In the genomic region with DNA sequence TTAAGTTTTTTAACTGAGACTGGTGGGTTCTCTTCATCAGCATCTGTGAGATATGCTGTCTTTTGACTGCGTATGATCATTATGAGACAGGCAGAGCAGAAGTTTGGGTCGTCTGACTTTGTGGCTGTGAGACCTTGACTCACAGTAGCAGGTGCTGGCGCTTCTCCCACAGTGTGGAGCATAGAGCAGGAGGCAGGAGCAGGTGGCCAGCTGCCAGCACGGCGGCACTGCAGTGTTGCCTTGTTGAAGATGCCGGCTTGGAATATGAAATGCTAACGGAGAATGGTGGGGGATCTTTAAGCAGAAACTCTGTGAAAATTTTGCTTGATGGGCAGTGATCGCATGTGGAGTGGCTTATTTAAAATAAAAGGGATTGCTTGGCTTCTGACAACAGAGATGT, we compare ENCODE assay signal across 2 cellular contexts.
TF ChIP-seq lines count a peak whose summit lies in the region.

No MANE protein-coding gene starts in this region.

TF ChIP-seq in WTC11, 78 proteins besides CTCF, POLR2A, EP300 and RAD21 (continued from another document):
- TF ChIP-seq TEAD4 (CRISPR knock-in tag; IDR thresholded peaks at IDR 0.05) (no peak), JUN (CRISPR knock-in tag; IDR thresholded peaks at IDR 0.05) (no peak), ZNF425 (CRISPR knock-in tag; conservative IDR thresholded peaks at IDR 0.05) (no peak), E2F1 (CRISPR knock-in tag; IDR thresholded peaks at IDR 0.05) (no peak)
- TF ChIP-seq, protein P1, sequence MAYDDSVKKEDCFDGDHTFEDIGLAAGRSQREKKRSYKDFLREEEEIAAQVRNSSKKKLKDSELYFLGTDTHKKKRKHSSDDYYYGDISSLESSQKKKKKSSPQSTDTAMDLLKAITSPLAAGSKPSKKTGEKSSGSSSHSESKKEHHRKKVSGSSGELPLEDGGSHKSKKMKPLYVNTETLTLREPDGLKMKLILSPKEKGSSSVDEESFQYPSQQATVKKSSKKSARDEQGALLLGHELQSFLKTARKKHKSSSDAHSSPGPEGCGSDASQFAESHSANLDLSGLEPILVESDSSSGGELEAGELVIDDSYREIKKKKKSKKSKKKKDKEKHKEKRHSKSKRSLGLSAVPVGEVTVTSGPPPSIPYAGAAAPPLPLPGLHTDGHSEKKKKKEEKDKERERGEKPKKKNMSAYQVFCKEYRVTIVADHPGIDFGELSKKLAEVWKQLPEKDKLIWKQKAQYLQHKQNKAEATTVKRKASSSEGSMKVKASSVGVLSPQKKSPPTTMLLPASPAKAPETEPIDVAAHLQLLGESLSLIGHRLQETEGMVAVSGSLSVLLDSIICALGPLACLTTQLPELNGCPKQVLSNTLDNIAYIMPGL (CRISPR knock-in tag; IDR thresholded peaks at IDR 0.05) = no peak

TF ChIP-seq in HepG2, 621 proteins besides CTCF, POLR2A, EP300 and RAD21 (continued from another document):
- TF ChIP-seq, protein P2, sequence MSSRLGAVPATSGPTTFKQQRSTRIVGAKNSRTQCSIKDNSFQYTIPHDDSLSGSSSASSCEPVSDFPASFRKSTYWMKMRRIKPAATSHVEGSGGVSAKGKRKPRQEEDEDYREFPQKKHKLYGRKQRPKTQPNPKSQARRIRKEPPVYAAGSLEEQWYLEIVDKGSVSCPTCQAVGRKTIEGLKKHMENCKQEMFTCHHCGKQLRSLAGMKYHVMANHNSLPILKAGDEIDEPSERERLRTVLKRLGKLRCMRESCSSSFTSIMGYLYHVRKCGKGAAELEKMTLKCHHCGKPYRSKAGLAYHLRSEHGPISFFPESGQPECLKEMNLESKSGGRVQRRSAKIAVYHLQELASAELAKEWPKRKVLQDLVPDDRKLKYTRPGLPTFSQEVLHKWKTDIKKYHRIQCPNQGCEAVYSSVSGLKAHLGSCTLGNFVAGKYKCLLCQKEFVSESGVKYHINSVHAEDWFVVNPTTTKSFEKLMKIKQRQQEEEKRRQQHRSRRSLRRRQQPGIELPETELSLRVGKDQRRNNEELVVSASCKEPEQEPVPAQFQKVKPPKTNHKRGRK (CRISPR knock-in tag; IDR thresholded peaks at IDR 0.05) = no peak
